Comparison of ENCODE assay signal across 1 cellular context in the genomic region with DNA sequence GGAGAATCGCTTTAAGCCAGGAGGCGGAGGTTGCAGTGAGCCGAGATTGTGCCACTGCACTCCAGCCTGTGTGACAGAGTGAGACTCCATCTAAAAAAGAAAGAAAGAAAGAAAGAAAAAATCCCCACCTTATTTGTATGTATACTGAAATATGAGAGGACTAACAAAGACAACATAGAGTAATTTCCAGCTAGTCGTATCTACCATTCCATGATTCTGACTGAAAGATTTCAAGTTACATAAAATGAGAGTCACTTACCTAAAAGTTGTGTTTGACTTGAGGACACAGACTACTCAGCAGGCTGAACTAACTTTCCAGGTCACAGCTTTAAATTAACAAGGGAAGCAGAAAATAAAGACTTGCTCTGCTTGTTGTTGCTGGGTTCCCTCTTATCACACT.
TF ChIP-seq lines count a peak whose summit lies in the region.

No MANE protein-coding gene starts in this region.

TF ChIP-seq in HepG2, 621 proteins besides CTCF, POLR2A, EP300 and RAD21:
- TF ChIP-seq DPF2 (CRISPR knock-in tag; IDR thresholded peaks at IDR 0.05; ENCODE audit: borderline replicate concordance, low read depth) (no peak), ZNF205 (CRISPR knock-in tag; IDR thresholded peaks at IDR 0.05) (peak; percentile 94), ZBTB8A (CRISPR knock-in tag; IDR thresholded peaks at IDR 0.05; ENCODE audit: borderline replicate concordance, low read depth) (no peak)
TF ChIP-seq in HepG2: peak in this region for 1.
